ENCODE assay signal across 8 cellular contexts in genomic region chr15:90200534-90201139, GRCh38. TPM values are rescaled to one million over a fixed set of nuclear protein-coding genes. Genes with fewer than 3 reads are reported as not detected.
DNase-seq lines count a peak whose midpoint lies in the region; ATAC-seq and TF ChIP-seq lines count a peak whose summit lies in the region.

No MANE protein-coding gene starts in this region.

- H3K27me3 Mint-ChIP-seq in GM23338 (ENCODE audit: insufficient read depth, low read depth, poor library complexity) (peaks cover 9% of the 10 kb centered on the region), glutamatergic neuron (ENCODE audit: unreplicated experiment) (peaks cover 10% of the 10 kb centered on the region)

- H3K9ac ChIP-seq in BLaER1 treated with 17β-estradiol and CSF1 and Interleukin-3, amounts not matched to agents 10 nM and 100 nM = peak overlapping the region; percentile 82 to 89 (median 86)
- H3K9ac ChIP-seq in SK-N-MC (ENCODE audit: insufficient read length) = peak overlapping the region; percentile 69

- H3K27me3 ChIP-seq in BLaER1 treated with 17β-estradiol and CSF1 and Interleukin-3, amounts not matched to agents 10 nM and 100 nM = no peaks in the 10 kb centered on the region; a peak in 1 of 22 replicates
- H3K27me3 ChIP-seq in GM23338 (ENCODE audit: insufficient read depth) (no peaks in the 10 kb centered on the region), gastrocnemius medialis (no peaks in the 10 kb centered on the region)

- peaks cover 47 to 76% (median 54%) of the 10 kb centered on the region in 10 experiments for H3K4me1 ChIP-seq in BLaER1 treated with 17β-estradiol and CSF1 and Interleukin-3, amounts not matched to agents 10 nM and 100 nM
- peaks cover 14% of the 10 kb centered on the region for H3K4me1 ChIP-seq in GM23338 (ENCODE audit: insufficient read depth)
- peaks cover 9 to 13% of the 10 kb centered on the region in 2 donors for H3K4me1 ChIP-seq in gastrocnemius medialis

- H3K36me3 Mint-ChIP-seq in GM23338 (ENCODE audit: low read depth) (no peaks in the 10 kb centered on the region; the same call in 2 of the 3 replicates), glutamatergic neuron (ENCODE audit: unreplicated experiment) (no peaks in the 10 kb centered on the region)

- peaks cover 7% of the 10 kb centered on the region; the same call in 1 of the 2 replicates for H3F3A ChIP-seq in GM23338 (replicated peaks; ENCODE audit: low read depth)

- H3K9me3 ChIP-seq in BLaER1 treated with 17β-estradiol and CSF1 and Interleukin-3, amounts not matched to agents 10 nM and 100 nM (replicated peaks in 1 of 11) = no peaks in the 10 kb centered on the region
- H3K9me3 ChIP-seq in SK-N-MC (ENCODE audit: low read depth, low read length) = no peaks in the 10 kb centered on the region
- no peaks in the 10 kb centered on the region for H3K9me3 ChIP-seq in gastrocnemius medialis

- H3K27ac ChIP-seq in BLaER1 treated with 17β-estradiol and CSF1 and Interleukin-3, amounts not matched to agents 10 nM and 100 nM = peak overlapping the region; percentile 51 to 84 (median 79); a peak in 21 of 22 replicates
- H3K27ac ChIP-seq in GM23338 (ENCODE audit: low read depth) (0 out of 2 replicates have a peak overlapping the region, but pooled peaks have one; percentile 26), SK-N-MC (no peak overlapping the region), gastrocnemius medialis (peak overlapping the region; percentile 47 to 70 (median 60))

- in situ Hi-C loops in gastrocnemius medialis (cut with MboI; ENCODE audit: low sequenced_read_pairs in 4 of 4) = loop anchor here in 1 of 4 donors (25.0 kb wide), 1 partner anchor 288 kb away; the partner anchor contains the start of gene ARPIN

- peak overlapping the region; percentile 83 for H3K27ac Mint-ChIP-seq in GM23338
- peak overlapping the region; percentile 68 for H3K27ac Mint-ChIP-seq in glutamatergic neuron (ENCODE audit: unreplicated experiment)

- peak overlapping the region; percentile 97 for H2AFZ ChIP-seq in GM23338

- DNase-seq in GM23338 (ENCODE audit: low spot score) (no peak), SK-N-MC (ENCODE audit: low read depth, low spot score) (no peak), glutamatergic neuron (no peak), gastrocnemius medialis (no peak), NCI-H1436 (lab: John Stamatoyannopoulos, UW) (no peak), occipital lobe (lab: John Stamatoyannopoulos, UW) (no peak)

- peaks cover 29% of the 10 kb centered on the region for H3K79me2 ChIP-seq in GM23338 (replicated peaks; ENCODE audit: insufficient read depth)

- H4K20me1 ChIP-seq in BLaER1 treated with 17β-estradiol and CSF1 and Interleukin-3, amounts not matched to agents 10 nM and 100 nM = peaks cover 20 to 82% (median 41%) of the 10 kb centered on the region in 11 experiments; a peak in 19 of 22 replicates
- peaks cover 12% of the 10 kb centered on the region for H4K20me1 ChIP-seq in GM23338 (replicated peaks; ENCODE audit: insufficient read depth)

- H3K4me1 Mint-ChIP-seq in GM23338 = peaks cover 18% of the 10 kb centered on the region
- peaks cover 5% of the 10 kb centered on the region for H3K4me1 Mint-ChIP-seq in glutamatergic neuron (ENCODE audit: low read depth, unreplicated experiment)

- no peak for ATAC-seq in GM23338
- ATAC-seq in gastrocnemius medialis = no peak
- ATAC-seq in GM18861 (IDR thresholded peaks at IDR 0.05; ENCODE audit: unreplicated experiment) = no peak

- peak overlapping the region; percentile 82 for H3K4me3 Mint-ChIP-seq in GM23338
- H3K4me3 Mint-ChIP-seq in glutamatergic neuron (ENCODE audit: unreplicated experiment) = peak overlapping the region; percentile 90

- peak overlapping the region; percentile 93 to 100 (median 99) for H3K4me2 ChIP-seq in BLaER1 treated with 17β-estradiol and CSF1 and Interleukin-3, amounts not matched to agents 10 nM and 100 nM
- H3K4me2 ChIP-seq in GM23338 = peak overlapping the region; percentile 99

- H3K4me3 ChIP-seq in BLaER1 treated with 17β-estradiol and CSF1 and Interleukin-3, amounts not matched to agents 10 nM and 100 nM = peak overlapping the region; percentile 90 to 98 (median 94)
- H3K4me3 ChIP-seq in GM23338 = peak overlapping the region; percentile 98
- H3K4me3 ChIP-seq in SK-N-MC = peak overlapping the region; percentile 88
- H3K4me3 ChIP-seq in gastrocnemius medialis = peak overlapping the region; percentile 62 to 91 (median 74)

- intact Hi-C loops in gastrocnemius medialis (cut with DNase I; ENCODE audit: low total_unique reads) = no loop called here

- no peak for TF ChIP-seq CTCF in GM23338 (conservative IDR thresholded peaks at IDR 0.05; ENCODE audit: low read depth in 2 of 2)
- no peak for TF ChIP-seq CTCF in glutamatergic neuron (IDR thresholded peaks at IDR 0.05; ENCODE audit: partially characterized antibody, unreplicated experiment)
- no peak for TF ChIP-seq CTCF in gastrocnemius medialis (IDR thresholded peaks at IDR 0.05 in 4 of 5, conservative IDR thresholded peaks at IDR 0.05 in 1 of 5)

- H3K36me3 ChIP-seq in BLaER1 treated with 17β-estradiol and CSF1 and Interleukin-3, amounts not matched to agents 10 nM and 100 nM = peaks cover 0 to 49% (median 8%) of the 10 kb centered on the region in 11 experiments; a peak in 11 of 22 replicates
- no peaks in the 10 kb centered on the region for H3K36me3 ChIP-seq in GM23338 (ENCODE audit: insufficient read depth)
- H3K36me3 ChIP-seq in SK-N-MC (ENCODE audit: insufficient read depth, low read length) = no peaks in the 10 kb centered on the region
- H3K36me3 ChIP-seq in gastrocnemius medialis = no peaks in the 10 kb centered on the region

- no peak for TF ChIP-seq POLR2A in gastrocnemius medialis (IDR thresholded peaks at IDR 0.05)

- H3K9me3 Mint-ChIP-seq in GM23338 (no peaks in the 10 kb centered on the region), glutamatergic neuron (ENCODE audit: unreplicated experiment) (peaks cover 6% of the 10 kb centered on the region)

- H3K9me2 ChIP-seq in GM23338 (ENCODE audit: insufficient read depth) = no peaks in the 10 kb centered on the region

TF ChIP-seq in GM23338, 12 proteins besides CTCF, POLR2A, EP300 and RAD21:
- TF ChIP-seq STAT1 (IDR thresholded peaks at IDR 0.05; ENCODE audit: unreplicated experiment) (no peak), NANOG (IDR thresholded peaks at IDR 0.05; ENCODE audit: borderline replicate concordance) (no peak), ZNF331 (CRISPR knock-in tag; IDR thresholded peaks at IDR 0.05; ENCODE audit: low read depth) (no peak), ETS1 (IDR thresholded peaks at IDR 0.05) (no peak), ZNF114 (CRISPR knock-in tag; IDR thresholded peaks at IDR 0.05) (no peak), REST (IDR thresholded peaks at IDR 0.05; ENCODE audit: unreplicated experiment) (no peak), EZH2phosphoT487 (IDR thresholded peaks at IDR 0.05; ENCODE audit: unreplicated experiment) (no peak)

RNA-seq across cellular contexts. Expression of gene SEMA4B, which starts 0.5 kb away (rescaled TPM):
- 41.2 and 48.2 TPM in 2 replicates for total RNA-seq in GM23338 (2014; rRNA removed; shearing (Covaris generic))
- 16.7 and 19.5 TPM in 2 replicates for polyA plus RNA-seq in GM23338 (2016; fragmentation: Nextera tagmentation; extraction: Ambion mirVana)
- total RNA-seq in glutamatergic neuron (ENCODE audit: unreplicated experiment) = 31.8 TPM
- 10 to 100 TPM in 1 of 4 donors, 1 to 10 TPM in 3; 2.1 to 12.1 (median 6.4) TPM for total RNA-seq in gastrocnemius medialis
- 36.3 TPM for total RNA-seq in occipital lobe

RNA-seq across cellular contexts. Expression of gene CIB1, which starts 33.1 kb away (rescaled TPM):
- 9.8 and 11.2 TPM in 2 replicates for total RNA-seq in GM23338 (2014; rRNA removed; shearing (Covaris generic))
- polyA plus RNA-seq in GM23338 (2016; fragmentation: Nextera tagmentation; extraction: Ambion mirVana) = 33.5 and 35.9 TPM in 2 replicates
- total RNA-seq in glutamatergic neuron (ENCODE audit: unreplicated experiment) = 8.0 TPM
- total RNA-seq in gastrocnemius medialis = 10 to 100 TPM; 15.5 to 43.4 (median 30.7) TPM
- total RNA-seq in occipital lobe = 2.7 TPM

RNA-seq across cellular contexts. Expression of gene GDPGP1, which starts 33.4 kb away (rescaled TPM):
- 1.2 and 3.8 TPM in 2 replicates for total RNA-seq in GM23338 (2014; rRNA removed; shearing (Covaris generic))
- 0.52 and 0.61 TPM in 2 replicates for polyA plus RNA-seq in GM23338 (2016; fragmentation: Nextera tagmentation; extraction: Ambion mirVana)
- total RNA-seq in glutamatergic neuron (ENCODE audit: unreplicated experiment) (7.4 TPM), gastrocnemius medialis (1 to 10 TPM; 1.8 to 6.9 (median 4.3) TPM), occipital lobe (9.7 TPM)

RNA-seq across cellular contexts. Expression of gene TTLL13, which starts 48.7 kb away (rescaled TPM):
- not detected in 2 replicates for total RNA-seq in GM23338 (2014; rRNA removed; shearing (Covaris generic))
- not detected in 2 replicates for polyA plus RNA-seq in GM23338 (2016; fragmentation: Nextera tagmentation; extraction: Ambion mirVana)
- total RNA-seq in glutamatergic neuron (ENCODE audit: unreplicated experiment) (not detected), gastrocnemius medialis (not detected), occipital lobe (0.31 TPM)
